In the genomic region with DNA sequence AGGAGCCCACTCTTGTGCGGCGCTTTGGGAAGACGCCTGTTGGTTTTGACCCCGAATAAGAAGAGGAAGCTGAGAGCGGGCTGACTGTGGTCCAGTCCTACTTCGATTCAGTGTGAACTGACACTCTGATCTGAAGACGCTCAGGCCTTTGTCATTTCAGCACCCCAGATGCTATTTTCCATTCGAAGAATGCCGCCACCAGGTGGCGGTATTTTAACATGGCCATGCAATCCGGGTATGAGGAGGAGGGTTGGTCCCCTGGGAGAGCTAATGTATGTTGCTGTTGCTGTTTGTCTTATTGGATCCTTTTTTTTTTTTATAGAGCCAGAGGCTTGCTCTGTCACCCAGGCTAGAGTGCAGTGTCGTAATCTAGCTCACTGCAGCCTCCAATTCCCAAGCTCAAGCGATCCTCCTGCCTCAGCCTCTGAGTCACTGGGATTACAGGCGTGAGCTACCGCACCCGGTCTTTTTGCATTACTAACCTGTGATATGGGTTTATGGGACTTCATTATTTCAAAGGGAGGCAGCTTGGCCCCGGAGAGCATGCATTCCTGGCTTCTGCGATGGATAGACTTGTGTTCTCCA, we compare ENCODE assay signal across 8 cellular contexts. TPM values are rescaled to one million over a fixed set of nuclear protein-coding genes. Genes with fewer than 3 reads are reported as not detected.
A peak's percentile ranks its signal among the peaks of the same experiment; 100 is the strongest.
DNase-seq lines count a peak whose midpoint lies in the region; ATAC-seq, FAIRE-seq and TF ChIP-seq lines count a peak whose summit lies in the region.

No MANE protein-coding gene starts in this region.

- DNase-seq in GDM1 (lab: John Stamatoyannopoulos, UW) (peak; percentile 60), NCI-H1417 treated with DMSO at 0.1 percent for 48 hours (lab: John Stamatoyannopoulos, UW) (peak; percentile 71), T follicular helper cell (ENCODE audit: low read depth) (peak; percentile 80), amniotic stem cell (lab: John Stamatoyannopoulos, UW) (peak; percentile 89), left ventricle myocardium superior (peak; percentile 91), psoas muscle (peak; percentile 88 to 91), urothelium cell line (ENCODE audit: low spot score) (peak; percentile 67)

- H3K36me3 ChIP-seq in psoas muscle (ENCODE audit: insufficient read depth in 1 of 2, low read depth in 1 of 2) = peaks cover 0 to 36% of the 10 kb centered on the region in 2 donors

- H3K4me1 ChIP-seq in psoas muscle = peaks cover 17% of the 10 kb centered on the region

- H3K9me3 ChIP-seq in psoas muscle = no peaks in the 10 kb centered on the region

- TF ChIP-seq CTCF in psoas muscle (IDR thresholded peaks at IDR 0.05) = peak; percentile 91

- no peaks in the 10 kb centered on the region for H3K27me3 ChIP-seq in psoas muscle (ENCODE audit: insufficient read depth in 3 of 3, low read length in 2 of 3)

- WGBS in psoas muscle, 3 donors = 24 to 27% (median 26%) methylated on average over 18 of the region's 18 CpGs

- intact Hi-C loops in left ventricle myocardium superior (cut with micrococcal nuclease) = loop anchor here (10.0 kb wide), 1 partner anchor 61 kb away; a partner anchor contains a TSS
- intact Hi-C loops in psoas muscle (cut with DNase I) = loop anchor here (1.0 to 2.0 kb wide), 2 partner anchors 59 to 309 kb away; no protein-coding TSS in a partner anchor

- FAIRE-seq in urothelium cell line (lab: Jason Lieb, UNC) = no peak

- peak overlapping the region; percentile 99 for H3K27ac ChIP-seq in psoas muscle

- peak; percentile 28 for ATAC-seq in HG02623 (IDR thresholded peaks at IDR 0.05; ENCODE audit: unreplicated experiment)
- peak; percentile 72 for ATAC-seq in left ventricle myocardium superior
- ATAC-seq in psoas muscle = peak; percentile 62 to 75 (median 66)

- peak overlapping the region; percentile 99 for H3K4me3 ChIP-seq in psoas muscle

RNA-seq across cellular contexts. Expression of a gene that starts 0.8 kb away (rescaled TPM):
- total RNA-seq in left ventricle myocardium superior (115 TPM), psoas muscle (10 to 100 TPM; 67.0 to 95.8 (median 80.0) TPM)
- 100 to 1,000 TPM in 2 of 3 donors, 10 to 100 TPM in 1; 95.1 to 173 (median 119) TPM for polyA plus RNA-seq in psoas muscle

RNA-seq across cellular contexts. Expression of a gene that starts 18.3 kb away (rescaled TPM):
- total RNA-seq in left ventricle myocardium superior (0.20 TPM), psoas muscle (under 1 TPM in 1 of 4 donors, not detected in 3; 0.30 TPM)
- under 1 TPM in 2 of 3 donors, not detected in 1; 0.04 to 0.25 TPM for polyA plus RNA-seq in psoas muscle

RNA-seq across cellular contexts. Expression of a gene that starts 24.1 kb away (rescaled TPM):
- 9.7 TPM for total RNA-seq in left ventricle myocardium superior
- total RNA-seq in psoas muscle = 1 to 10 TPM; 4.6 to 8.7 (median 6.7) TPM
- polyA plus RNA-seq in psoas muscle = 10 to 100 TPM in 2 of 3 donors, 1 to 10 TPM in 1; 8.4 to 16.0 (median 10.2) TPM

RNA-seq across cellular contexts. Expression of a gene that starts 29.6 kb away (rescaled TPM):
- total RNA-seq in left ventricle myocardium superior = 11.4 TPM
- total RNA-seq in psoas muscle = 10 to 100 TPM in 1 of 4 donors, 1 to 10 TPM in 3; 4.5 to 13.0 (median 7.5) TPM
- 1 to 10 TPM; 1.2 to 1.5 (median 1.3) TPM for polyA plus RNA-seq in psoas muscle

RNA-seq across cellular contexts. Expression of a gene that starts 40.6 kb away (rescaled TPM):
- total RNA-seq in left ventricle myocardium superior (30.4 TPM), psoas muscle (10 to 100 TPM; 42.7 to 72.5 (median 55.5) TPM)
- polyA plus RNA-seq in psoas muscle = 10 to 100 TPM; 35.4 to 43.9 (median 40.0) TPM

Comparison
In these comparisons a context has a peak if more than half of its experiments do, and no peak if none do; other contexts are left out.
1. Peak in every context shown above with its lines: DNase-seq, ATAC-seq, H3K4me3 ChIP-seq and H3K27ac ChIP-seq.